In genomic region chr14:22489957-22490950, GRCh38 we compare ENCODE assay signal across 16 cellular contexts.
DNase-seq lines count a peak whose midpoint lies in the region; ATAC-seq and TF ChIP-seq lines count a peak whose summit lies in the region.
"Had no signal": no experiment of that assay in that cellular context is flagged by ENCODE, and none has a peak within 500 bp of the region (broad histone marks: within the 10 kb centered on the region; RNA-seq: fewer than 3 reads in every experiment).

No MANE protein-coding gene starts in this region.

- no peak for DNase-seq in CD8-positive, alpha-beta T cell
- DNase-seq in GM13976 (ENCODE audit: low spot score) (peak; percentile 31), chondrocyte (ENCODE audit: low spot score) (no peak), RWPE1 (ENCODE audit: low spot score) (no peak), activated gamma-delta T cell treated with Interleukin-2 at 50 U/mL for 16 hours (no peak)
- DNase-seq in activated CD4-positive, alpha-beta memory T cell treated with anti-CD3 and anti-CD28 coated beads, Interleukin-2, amount 10 ng/mL, durations not matched to agents 7 days and 5 days, result no peak
- DNase-seq: activated CD8-positive, alpha-beta memory T cell treated with anti-CD3 and anti-CD28 coated beads for 24 hours; gastrocnemius medialis; kidney; MM.1S; SW 1271 had no signal

- TF ChIP-seq CTCF in CD8-positive, alpha-beta T cell (IDR thresholded peaks at IDR 0.05), result no peak
- TF ChIP-seq CTCF in GM13976 (IDR thresholded peaks at IDR 0.05; ENCODE audit: borderline replicate concordance, control extremely low read depth, extremely low read depth, insufficient read depth, missing control alignments) (no peak), chondrocyte (IDR thresholded peaks at IDR 0.05) (no peak), RWPE1 (conservative IDR thresholded peaks at IDR 0.05; ENCODE audit: low read depth) (no peak)

- H3K27ac Mint-ChIP-seq in CD8-positive, alpha-beta T cell, result peak overlapping the region; percentile 99
- peak overlapping the region; percentile 92 for H3K27ac Mint-ChIP-seq in activated CD4-positive, alpha-beta memory T cell treated with anti-CD3 and anti-CD28 coated beads, Interleukin-2, amount 10 ng/mL, durations not matched to agents 7 days and 5 days
- no peak overlapping the region for H3K27ac Mint-ChIP-seq in chondrocyte (ENCODE audit: unreplicated experiment)

- H3K4me3 Mint-ChIP-seq in CD8-positive, alpha-beta T cell, result peak overlapping the region; percentile 84
- peak overlapping the region; percentile 80 for H3K4me3 Mint-ChIP-seq in activated CD4-positive, alpha-beta memory T cell treated with anti-CD3 and anti-CD28 coated beads, Interleukin-2, amount 10 ng/mL, durations not matched to agents 7 days and 5 days
- H3K4me3 Mint-ChIP-seq in chondrocyte (ENCODE audit: unreplicated experiment), result no peak overlapping the region
- H3K4me3 Mint-ChIP-seq: neural crest cell had no signal

- H3K36me3 ChIP-seq in CD8-positive, alpha-beta T cell (ENCODE audit: insufficient read depth, low read length), result no peaks in the 10 kb centered on the region
- H3K36me3 ChIP-seq in mucosa of rectum (ENCODE audit: control insufficient read depth in 2 of 2, insufficient read depth in 2 of 2, low read length in 2 of 2), result no peaks in the 10 kb centered on the region
- H3K36me3 ChIP-seq: gastrocnemius medialis, HAP-1, tibial nerve had no signal

- ATAC-seq in CD8-positive, alpha-beta T cell, result peak; percentile 28
- ATAC-seq in GM21786 (IDR thresholded peaks at IDR 0.05; ENCODE audit: unreplicated experiment), result no peak
- ATAC-seq: gastrocnemius medialis had no signal

- POLR2A ChIA-PET in CD8-positive, alpha-beta T cell (lab: Charles Lee), result interaction anchor here (0.7 to 3.9 kb wide), 5 partner anchors 8 to 66 kb away, joined by 3 to 12 read pairs (median 3); no protein-coding TSS in a partner anchor
- POLR2A ChIA-PET in activated CD4-positive, alpha-beta memory T cell treated with anti-CD3 and anti-CD28 coated beads, Interleukin-2, amount 10 ng/mL, durations not matched to agents 7 days and 5 days (lab: Charles Lee), result interaction anchor here (1.0 to 41.9 kb wide), 6 partner anchors 8 to 67 kb away, joined by 3 to 1110 read pairs (median 10); no protein-coding TSS in a partner anchor
- POLR2A ChIA-PET in RWPE1 (lab: Yijun Ruan, JAX; ENCODE audit: low non-redundant PET), result no interaction called here

- no peaks in the 10 kb centered on the region for H3K4me1 ChIP-seq in CD8-positive, alpha-beta T cell (ENCODE audit: insufficient read depth, low read length)
- peaks cover 0 to 4% of the 10 kb centered on the region in 2 donors for H3K4me1 ChIP-seq in mucosa of rectum (ENCODE audit: control insufficient read depth in 2 of 2, insufficient read depth in 2 of 2, low read length in 2 of 2)
- H3K4me1 ChIP-seq: gastrocnemius medialis, HAP-1 had no signal

- no peaks in the 10 kb centered on the region for H3K27me3 ChIP-seq in CD8-positive, alpha-beta T cell (ENCODE audit: insufficient read depth, low read length)
- peaks cover 0 to 3% of the 10 kb centered on the region in 2 donors for H3K27me3 ChIP-seq in mucosa of rectum (ENCODE audit: control insufficient read depth in 2 of 2, insufficient read depth in 2 of 2, low read length in 2 of 2)
- H3K27me3 ChIP-seq: tibial nerve had no signal

- CTCF ChIA-PET in CD8-positive, alpha-beta T cell (lab: Charles Lee), result interaction anchor here (1.0 kb wide), 1 partner anchor 70 kb away, joined by 3 read pairs; no protein-coding TSS in a partner anchor
- CTCF ChIA-PET in activated CD4-positive, alpha-beta memory T cell treated with anti-CD3 and anti-CD28 coated beads, Interleukin-2, amount 10 ng/mL, durations not matched to agents 7 days and 5 days (lab: Charles Lee), result no interaction called here
- CTCF ChIA-PET in RWPE1 (lab: Yijun Ruan, JAX), result no interaction called here

- H3K36me3 Mint-ChIP-seq in CD8-positive, alpha-beta T cell, result peaks cover 49% of the 10 kb centered on the region
- H3K36me3 Mint-ChIP-seq in activated CD4-positive, alpha-beta memory T cell treated with anti-CD3 and anti-CD28 coated beads, Interleukin-2, amount 10 ng/mL, durations not matched to agents 7 days and 5 days (ENCODE audit: low read depth), result peaks cover 88% of the 10 kb centered on the region
- H3K36me3 Mint-ChIP-seq in chondrocyte (ENCODE audit: low read depth), result no peaks in the 10 kb centered on the region

- intact Hi-C loops in CD8-positive, alpha-beta T cell (cut with DNase I, micrococcal nuclease), result loop anchor here (5.0 to 10.0 kb wide), 5 partner anchors 168 to 575 kb away; no protein-coding TSS in a partner anchor

- in situ Hi-C loops in GM13976 (cut with MboI; ENCODE audit: low sequenced_read_pairs, unreplicated experiment), result loop anchor here (5.0 kb wide), 1 partner anchor 52 kb away; no protein-coding TSS in a partner anchor

- H3K9me3 Mint-ChIP-seq in CD8-positive, alpha-beta T cell, result no peaks in the 10 kb centered on the region
- H3K9me3 Mint-ChIP-seq in activated CD4-positive, alpha-beta memory T cell treated with anti-CD3 and anti-CD28 coated beads, Interleukin-2, amount 10 ng/mL, durations not matched to agents 7 days and 5 days, result no peaks in the 10 kb centered on the region
- H3K9me3 Mint-ChIP-seq in chondrocyte (ENCODE audit: low read depth), result no peaks in the 10 kb centered on the region
- H3K9me3 Mint-ChIP-seq: neural crest cell had no signal

- no peak overlapping the region for H3K9ac ChIP-seq in mucosa of rectum (ENCODE audit: low read depth in 1 of 2, low read length in 2 of 2)

- H3K9me3 ChIP-seq in CD8-positive, alpha-beta T cell (ENCODE audit: low read length), result no peaks in the 10 kb centered on the region
- H3K9me3 ChIP-seq in mucosa of rectum (ENCODE audit: control insufficient read depth in 2 of 2, low read length in 2 of 2), result no peaks in the 10 kb centered on the region
- H3K9me3 ChIP-seq: gastrocnemius medialis, HAP-1, tibial nerve had no signal

- no peaks in the 10 kb centered on the region for H3K27me3 Mint-ChIP-seq in CD8-positive, alpha-beta T cell (ENCODE audit: low read depth)
- H3K27me3 Mint-ChIP-seq in activated CD4-positive, alpha-beta memory T cell treated with anti-CD3 and anti-CD28 coated beads, Interleukin-2, amount 10 ng/mL, durations not matched to agents 7 days and 5 days, result no peaks in the 10 kb centered on the region
- H3K27me3 Mint-ChIP-seq in chondrocyte (ENCODE audit: low read depth), result no peaks in the 10 kb centered on the region

- H3K4me1 Mint-ChIP-seq in CD8-positive, alpha-beta T cell (ENCODE audit: low read depth), result peaks cover 30% of the 10 kb centered on the region
- peaks cover 36% of the 10 kb centered on the region for H3K4me1 Mint-ChIP-seq in activated CD4-positive, alpha-beta memory T cell treated with anti-CD3 and anti-CD28 coated beads, Interleukin-2, amount 10 ng/mL, durations not matched to agents 7 days and 5 days
- peaks cover 48% of the 10 kb centered on the region for H3K4me1 Mint-ChIP-seq in chondrocyte (ENCODE audit: low read depth)

- H3K4me3 ChIP-seq in CD8-positive, alpha-beta T cell (ENCODE audit: low read depth, low read length), result peak overlapping the region; percentile 39
- H3K4me3 ChIP-seq in mucosa of rectum (ENCODE audit: low read length in 2 of 2), result peak overlapping the region in 1 of 2 donors; percentile 17
- H3K4me3 ChIP-seq: gastrocnemius medialis, HAP-1, tibial nerve had no signal

- H3K27ac ChIP-seq in CD8-positive, alpha-beta T cell (ENCODE audit: low read depth, low read length), result peak overlapping the region; percentile 40
- H3K27ac ChIP-seq in mucosa of rectum (ENCODE audit: low read depth in 2 of 2, low read length in 2 of 2) (peak overlapping the region; percentile 15 to 53), RWPE1 (no peak overlapping the region)
- H3K27ac ChIP-seq: gastrocnemius medialis, tibial nerve had no signal
